2 cellular contexts compared by ENCODE assay signal in the genomic region with DNA sequence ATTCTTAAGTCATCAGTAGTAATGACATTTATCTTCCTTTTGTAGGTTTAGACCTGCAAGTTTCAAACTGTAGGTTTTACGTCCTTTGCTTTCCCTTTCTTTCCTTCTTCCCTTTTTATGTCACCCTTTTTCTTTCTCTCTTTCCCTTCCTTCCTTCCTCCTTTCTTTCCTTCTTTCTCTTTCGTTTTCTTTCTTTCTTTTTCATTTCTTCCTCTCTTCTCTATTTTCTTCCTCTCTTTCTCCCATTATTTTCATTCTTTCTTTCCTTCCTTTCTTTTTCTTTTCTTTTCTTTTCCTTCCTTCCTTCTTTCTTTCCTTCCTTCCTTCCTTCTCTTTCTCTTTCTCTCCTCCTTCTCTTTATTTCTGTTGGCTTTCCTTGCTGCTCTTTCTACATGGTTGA.
TF ChIP-seq lines count a peak whose summit lies in the region.

No MANE protein-coding gene starts in this region.

TF ChIP-seq in HEK293, 187 proteins besides CTCF, POLR2A, EP300 and RAD21:
- TF ChIP-seq ZNF571 (tag by site-specific recombination; IDR thresholded peaks at IDR 0.05) (no peak), ZBTB21 (tag by site-specific recombination; IDR thresholded peaks at IDR 0.05) (no peak), TRIM28 (IDR thresholded peaks at IDR 0.05; ENCODE audit: borderline replicate concordance, low read length) (no peak), MYNN (tag by site-specific recombination; IDR thresholded peaks at IDR 0.05; ENCODE audit: borderline replicate concordance) (no peak), ZNF548 (tag by site-specific recombination; IDR thresholded peaks at IDR 0.05) (no peak), PRDM1 (tag by site-specific recombination; IDR thresholded peaks at IDR 0.05) (peak; percentile 96), ZNF366 (tag by site-specific recombination; conservative IDR thresholded peaks at IDR 0.05) (peak; percentile 90), ZNF514 (tag by site-specific recombination; IDR thresholded peaks at IDR 0.05) (no peak), ZNF776 (tag by site-specific recombination; IDR thresholded peaks at IDR 0.05; ENCODE audit: borderline replicate concordance) (no peak), KLF10 (tag by site-specific recombination; IDR thresholded peaks at IDR 0.05) (no peak)
- TF ChIP-seq, protein P1, sequence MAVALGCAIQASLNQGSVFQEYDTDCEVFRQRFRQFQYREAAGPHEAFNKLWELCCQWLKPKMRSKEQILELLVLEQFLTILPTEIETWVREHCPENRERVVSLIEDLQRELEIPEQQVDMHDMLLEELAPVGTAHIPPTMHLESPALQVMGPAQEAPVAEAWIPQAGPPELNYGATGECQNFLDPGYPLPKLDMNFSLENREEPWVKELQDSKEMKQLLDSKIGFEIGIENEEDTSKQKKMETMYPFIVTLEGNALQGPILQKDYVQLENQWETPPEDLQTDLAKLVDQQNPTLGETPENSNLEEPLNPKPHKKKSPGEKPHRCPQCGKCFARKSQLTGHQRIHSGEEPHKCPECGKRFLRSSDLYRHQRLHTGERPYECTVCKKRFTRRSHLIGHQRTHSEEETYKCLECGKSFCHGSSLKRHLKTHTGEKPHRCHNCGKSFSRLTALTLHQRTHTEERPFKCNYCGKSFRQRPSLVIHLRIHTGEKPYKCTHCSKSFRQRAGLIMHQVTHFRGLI (tag by site-specific recombination; IDR thresholded peaks at IDR 0.05), result no peak

TF ChIP-seq in K562, 482 proteins besides CTCF, POLR2A, EP300 and RAD21:
- TF ChIP-seq, protein P2, sequence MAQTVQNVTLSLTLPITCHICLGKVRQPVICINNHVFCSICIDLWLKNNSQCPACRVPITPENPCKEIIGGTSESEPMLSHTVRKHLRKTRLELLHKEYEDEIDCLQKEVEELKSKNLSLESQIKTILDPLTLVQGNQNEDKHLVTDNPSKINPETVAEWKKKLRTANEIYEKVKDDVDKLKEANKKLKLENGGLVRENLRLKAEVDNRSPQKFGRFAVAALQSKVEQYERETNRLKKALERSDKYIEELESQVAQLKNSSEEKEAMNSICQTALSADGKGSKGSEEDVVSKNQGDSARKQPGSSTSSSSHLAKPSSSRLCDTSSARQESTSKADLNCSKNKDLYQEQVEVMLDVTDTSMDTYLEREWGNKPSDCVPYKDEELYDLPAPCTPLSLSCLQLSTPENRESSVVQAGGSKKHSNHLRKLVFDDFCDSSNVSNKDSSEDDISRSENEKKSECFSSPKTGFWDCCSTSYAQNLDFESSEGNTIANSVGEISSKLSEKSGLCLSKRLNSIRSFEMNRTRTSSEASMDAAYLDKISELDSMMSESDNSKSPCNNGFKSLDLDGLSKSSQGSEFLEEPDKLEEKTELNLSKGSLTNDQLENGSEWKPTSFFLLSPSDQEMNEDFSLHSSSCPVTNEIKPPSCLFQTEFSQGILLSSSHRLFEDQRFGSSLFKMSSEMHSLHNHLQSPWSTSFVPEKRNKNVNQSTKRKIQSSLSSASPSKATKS (CRISPR knock-in tag; IDR thresholded peaks at IDR 0.05), result no peak
- TF ChIP-seq, protein P3, sequence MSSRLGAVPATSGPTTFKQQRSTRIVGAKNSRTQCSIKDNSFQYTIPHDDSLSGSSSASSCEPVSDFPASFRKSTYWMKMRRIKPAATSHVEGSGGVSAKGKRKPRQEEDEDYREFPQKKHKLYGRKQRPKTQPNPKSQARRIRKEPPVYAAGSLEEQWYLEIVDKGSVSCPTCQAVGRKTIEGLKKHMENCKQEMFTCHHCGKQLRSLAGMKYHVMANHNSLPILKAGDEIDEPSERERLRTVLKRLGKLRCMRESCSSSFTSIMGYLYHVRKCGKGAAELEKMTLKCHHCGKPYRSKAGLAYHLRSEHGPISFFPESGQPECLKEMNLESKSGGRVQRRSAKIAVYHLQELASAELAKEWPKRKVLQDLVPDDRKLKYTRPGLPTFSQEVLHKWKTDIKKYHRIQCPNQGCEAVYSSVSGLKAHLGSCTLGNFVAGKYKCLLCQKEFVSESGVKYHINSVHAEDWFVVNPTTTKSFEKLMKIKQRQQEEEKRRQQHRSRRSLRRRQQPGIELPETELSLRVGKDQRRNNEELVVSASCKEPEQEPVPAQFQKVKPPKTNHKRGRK (tag; IDR thresholded peaks at IDR 0.05), result peak; percentile 92
- TF ChIP-seq, protein P4, sequence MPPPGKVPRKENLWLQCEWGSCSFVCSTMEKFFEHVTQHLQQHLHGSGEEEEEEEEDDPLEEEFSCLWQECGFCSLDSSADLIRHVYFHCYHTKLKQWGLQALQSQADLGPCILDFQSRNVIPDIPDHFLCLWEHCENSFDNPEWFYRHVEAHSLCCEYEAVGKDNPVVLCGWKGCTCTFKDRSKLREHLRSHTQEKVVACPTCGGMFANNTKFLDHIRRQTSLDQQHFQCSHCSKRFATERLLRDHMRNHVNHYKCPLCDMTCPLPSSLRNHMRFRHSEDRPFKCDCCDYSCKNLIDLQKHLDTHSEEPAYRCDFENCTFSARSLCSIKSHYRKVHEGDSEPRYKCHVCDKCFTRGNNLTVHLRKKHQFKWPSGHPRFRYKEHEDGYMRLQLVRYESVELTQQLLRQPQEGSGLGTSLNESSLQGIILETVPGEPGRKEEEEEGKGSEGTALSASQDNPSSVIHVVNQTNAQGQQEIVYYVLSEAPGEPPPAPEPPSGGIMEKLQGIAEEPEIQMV (tag; conservative IDR thresholded peaks at IDR 0.05; ENCODE audit: low read depth), result 0 out of 2 replicates have a peak, but pooled peaks have one; percentile 24
